Comparison of ENCODE assay signal across 21 cellular contexts in genomic region chr3:146524961-146525360, GRCh38. TPM values are rescaled to one million over a fixed set of nuclear protein-coding genes. Genes with fewer than 3 reads are reported as not detected.
DNase-seq lines count a peak whose midpoint lies in the region; ATAC-seq, FAIRE-seq and TF ChIP-seq lines count a peak whose summit lies in the region.
"Had no signal": no experiment of that assay in that cellular context is flagged by ENCODE, and none has a peak within 500 bp of the region (broad histone marks: within the 10 kb centered on the region; RNA-seq: fewer than 3 reads in every experiment).

No MANE protein-coding gene starts in this region.

- no peaks in the 10 kb centered on the region for H4K20me1 ChIP-seq in K562 (replicated peaks; ENCODE audit: control insufficient read depth, insufficient read depth, low read length)

- intact Hi-C loops in K562 (cut with micrococcal nuclease): no loop called here
- intact Hi-C loops in sciatic nerve (cut with DNase I): no loop called here
- intact Hi-C loops in lower leg skin (cut with DNase I; ENCODE audit: low total_unique reads): no loop called here
- intact Hi-C loops in aorta (cut with DNase I): no loop called here

- peaks cover 63% of the 10 kb centered on the region for H3K36me3 ChIP-seq in K562 (ENCODE audit: control insufficient read depth, insufficient read depth, low read length)
- peaks cover 0 to 3% of the 10 kb centered on the region in 2 donors for H3K36me3 ChIP-seq in aorta (ENCODE audit: control insufficient read depth in 1 of 2, insufficient read depth in 2 of 2, low read length in 1 of 2)
- H3K36me3 ChIP-seq: BE2C had no signal

- TF ChIP-seq CTCF in K562 (IDR thresholded peaks at IDR 0.05 in 2 of 3, conservative IDR thresholded peaks at IDR 0.05 in 1 of 3; ENCODE audit: insufficient read depth in 2 of 3, low read depth in 1 of 3, low read length in 3 of 3): no peak
- no peak for TF ChIP-seq CTCF in lower leg skin (IDR thresholded peaks at IDR 0.05)

- no peak for TF ChIP-seq EP300 in K562 (IDR thresholded peaks at IDR 0.05; ENCODE audit: low read length)

- H3K27me3 ChIP-seq in K562 (ENCODE audit: control insufficient read depth in 2 of 2, insufficient read depth in 2 of 2, low read length in 2 of 2) (no peaks in the 10 kb centered on the region), aorta (ENCODE audit: control insufficient read depth in 1 of 2, insufficient read depth in 2 of 2, low read length in 1 of 2) (no peaks in the 10 kb centered on the region)
- H3K27me3 ChIP-seq: BE2C, Peyer's patch had no signal

- no peak overlapping the region for H3K9ac ChIP-seq in K562 (ENCODE audit: insufficient read depth in 1 of 2, low read depth in 2 of 2, low read length in 2 of 2)

- peak; percentile 56 for DNase-seq in EH (ENCODE audit: low read depth)
- peak; percentile 41 for DNase-seq in HTR-8/SVneo (ENCODE audit: insufficient read length, low spot score)
- DNase-seq in K562 (ENCODE audit: extremely low read depth in 1 of 4, low spot score in 3 of 4): no peak
- DNase-seq in sciatic nerve (ENCODE audit: low spot score): no peak
- no peak for DNase-seq in lower leg skin (ENCODE audit: low spot score in 2 of 2)
- no peak for DNase-seq in aorta
- DNase-seq: BE2C; CD4-positive, CD25-positive, alpha-beta regulatory T cell; DMS79; Kasumi-1; NCI-H1417; NCI-H187 treated with DMSO at 0.1 percent for 48 hours; NCI-H510A; NK-92 treated with Interleukin-12 subunit alpha and Interleukin-12 subunit beta, amount 100 ng/mL, for 24 hours; Peyer's patch had no signal

- FAIRE-seq in HTR-8/SVneo (lab: Jason Lieb, UNC): no peak
- no peak for FAIRE-seq in K562 (lab: Jason Lieb, UNC)
- FAIRE-seq: GM12878, H1 had no signal

- H3K79me2 ChIP-seq in K562 (ENCODE audit: control insufficient read depth, insufficient read depth, low read length): no peaks in the 10 kb centered on the region; the same call in 2 of the 3 replicates

- no TSS peak for BruUV-seq in K562 (replicated peaks; lab: Mats Ljungman, UMichigan)

- in situ Hi-C loops in K562 (cut with MboI): no loop called here

- ATAC-seq in K562 (peak; percentile 47; the same call in 2 of the 3 replicates), sciatic nerve (peak; percentile 55), GM18517 (IDR thresholded peaks at IDR 0.05; ENCODE audit: unreplicated experiment) (no peak), aorta (ENCODE audit: low FRiP score) (no peak)
- ATAC-seq: GM12878 had no signal

- no peak overlapping the region for H2AFZ ChIP-seq in K562 (ENCODE audit: low read depth, low read length)

- H3K9me1 ChIP-seq in K562 (ENCODE audit: control insufficient read depth, insufficient read depth, low read length): no peaks in the 10 kb centered on the region

- H3K4me3 ChIP-seq in K562 (no peak overlapping the region), lower leg skin (ENCODE audit: low read depth, poor library complexity, severe bottlenecking) (no peak overlapping the region), aorta (ENCODE audit: low read length in 2 of 2) (no peak overlapping the region)
- H3K4me3 ChIP-seq: GM12878, Peyer's patch had no signal

- TF ChIP-seq RAD21 in K562 (CRISPR knock-in tag; conservative IDR thresholded peaks at IDR 0.05 in 1 of 2, IDR thresholded peaks at IDR 0.05 in 1 of 2): no peak

- no peaks in the 10 kb centered on the region; a peak in 1 of 5 replicates for H3K4me1 ChIP-seq in K562 (replicated peaks in 1 of 2; ENCODE audit: control insufficient read depth in 2 of 2, insufficient read depth in 2 of 2, low read length in 2 of 2)
- H3K4me1 ChIP-seq in aorta (ENCODE audit: control insufficient read depth in 1 of 2, insufficient read depth in 2 of 2, low read length in 2 of 2): no peaks in the 10 kb centered on the region
- H3K4me1 ChIP-seq: BE2C, Peyer's patch had no signal

- no peak overlapping the region for H3K4me2 ChIP-seq in K562 (ENCODE audit: insufficient read depth, low read length)

- CTCF ChIA-PET in K562 (lab: Yijun Ruan, JAX; ENCODE audit: low intra/inter-chr PET ratio): no interaction called here

- 92% methylated on average over 1 of the region's 2 CpGs for WGBS in K562 (ENCODE audit: insufficient coverage, low coverage, missing lambda C conversion rate)
- 61 to 74% methylated on average over 2 of the region's 2 CpGs for WGBS in lower leg skin, 2 donors
- 78 to 80% methylated on average over 2 of the region's 2 CpGs for WGBS in aorta, 2 donors

- POLR2A ChIA-PET in K562 (lab: Yijun Ruan, JAX): no interaction called here

- H3K27ac ChIP-seq in K562 (ENCODE audit: extremely low read depth, low read depth, low read length) (no peak overlapping the region), aorta (ENCODE audit: low read depth in 1 of 2, low read length in 2 of 2) (no peak overlapping the region)
- H3K27ac ChIP-seq: Peyer's patch had no signal

- no peaks in the 10 kb centered on the region for H3K9me3 ChIP-seq in K562 (replicated peaks; ENCODE audit: control insufficient read depth, insufficient read depth, low read depth, low read length)
- no peaks in the 10 kb centered on the region for H3K9me3 ChIP-seq in aorta (ENCODE audit: control insufficient read depth, low read length)
- H3K9me3 ChIP-seq: BE2C, Peyer's patch had no signal

- no peak for TF ChIP-seq POLR2A in K562 (conservative IDR thresholded peaks at IDR 0.05)
- TF ChIP-seq POLR2A in lower leg skin (IDR thresholded peaks at IDR 0.05): no peak

TF ChIP-seq in K562, 482 proteins besides CTCF, POLR2A, EP300 and RAD21 (continues in another document):
- TF ChIP-seq STAT6 (CRISPR knock-in tag; IDR thresholded peaks at IDR 0.05) (no peak), GTF2E2 (tag; IDR thresholded peaks at IDR 0.05) (no peak), CCNT2 (IDR thresholded peaks at IDR 0.05; ENCODE audit: borderline replicate concordance, extremely low read depth, insufficient read length, low read depth, low read length) (no peak), ZNF57 (CRISPR knock-in tag; IDR thresholded peaks at IDR 0.05) (no peak)

RNA-seq across cellular contexts. Expression of gene PLSCR1, which starts 19.4 kb away (rescaled TPM):
- 27.2 and 83.9 TPM in 2 replicates for total RNA-seq in K562 (2011; cell fraction: chromatin; rRNA removed; ENCODE audit: low replicate concordance)
- total RNA-seq in K562 (2011; cell fraction: nucleolus; rRNA removed): 20.2 and 23.2 TPM in 2 replicates
- total RNA-seq in K562 (2011; cell fraction: nucleoplasm; rRNA removed): 47.4 and 70.8 TPM in 2 replicates
- 51.1 and 53.9 TPM in 2 replicates for total RNA-seq in K562 (2014; rRNA removed)
- total RNA-seq in K562 (2014; rRNA removed; fragmentation: Illumina TruSeq; extraction: Trizol): 69.1 and 71.1 TPM in 2 replicates
- total RNA-seq in K562 (2015; rRNA removed; fragmentation: Illumina TruSeq; extraction: Trizol): 66.6 and 75.4 TPM in 2 replicates
- total RNA-seq in K562 (2021): 63.8 and 66.2 TPM in 2 replicates
- polyA plus RNA-seq in K562 (2011; rRNA removed): 33.5 and 40.6 TPM in 2 replicates
- polyA plus RNA-seq in K562 (2011; cell fraction: cytosol; rRNA removed): 33.1 and 40.0 TPM in 2 replicates
- 34.5 and 40.6 TPM in 2 replicates for polyA plus RNA-seq in K562 (2011; cell fraction: nucleus; rRNA removed)
- 49.9 and 96.5 TPM in 2 replicates for polyA plus RNA-seq in K562 (2012)
- 60.9 and 75.5 TPM in 2 replicates for polyA plus RNA-seq in K562 (2014; fragmentation: Illumina TruSeq; extraction: Trizol)
- polyA plus RNA-seq in K562 (2014; fragmentation: Nextera tagmentation; extraction: Ambion mirVana): 100 to 1,000 TPM; 115 to 122 TPM
- polyA plus RNA-seq in K562 (2014; rRNA removed): 65.0 and 68.3 TPM in 2 replicates
- 38.6 and 47.3 TPM in 2 replicates for polyA minus RNA-seq in K562 (2011; rRNA and poly(A)+ RNA removed)
- 15.8 and 24.2 TPM in 2 replicates for polyA minus RNA-seq in K562 (2011; cell fraction: cytosol; rRNA and poly(A)+ RNA removed)
- 58.2 and 86.4 TPM in 2 replicates for polyA minus RNA-seq in K562 (2011; cell fraction: nucleus; rRNA and poly(A)+ RNA removed)
- total RNA-seq in sciatic nerve: 182 TPM
- total RNA-seq in lower leg skin: 10 to 100 TPM; 23.8 to 34.4 (median 26.4) TPM
- 100 to 1,000 TPM; 149 to 193 TPM for total RNA-seq in aorta
- 10 to 100 TPM; 52.3 to 68.5 TPM for polyA plus RNA-seq in aorta

RNA-seq across cellular contexts. Expression of gene PLSCR2, which starts 55.6 kb away (rescaled TPM):
- not detected in 2 replicates for total RNA-seq in K562 (2011; cell fraction: chromatin; rRNA removed; ENCODE audit: low replicate concordance)
- 1.2 TPM in 1 of 2 replicates, not detected in the other for total RNA-seq in K562 (2011; cell fraction: nucleolus; rRNA removed)
- not detected in 2 replicates for total RNA-seq in K562 (2011; cell fraction: nucleoplasm; rRNA removed)
- not detected in 2 replicates for total RNA-seq in K562 (2014; rRNA removed)
- 0.25 and 0.26 TPM in 2 replicates for total RNA-seq in K562 (2014; rRNA removed; fragmentation: Illumina TruSeq; extraction: Trizol)
- 0.25 and 0.30 TPM in 2 replicates for total RNA-seq in K562 (2015; rRNA removed; fragmentation: Illumina TruSeq; extraction: Trizol)
- 0.18 and 0.40 TPM in 2 replicates for total RNA-seq in K562 (2021)
- not detected in 2 replicates for polyA plus RNA-seq in K562 (2011; rRNA removed)
- polyA plus RNA-seq in K562 (2011; cell fraction: cytosol; rRNA removed): 0.06 TPM in 1 of 2 replicates, not detected in the other
- 0.31 TPM in 1 of 2 replicates, not detected in the other for polyA plus RNA-seq in K562 (2011; cell fraction: nucleus; rRNA removed)
- polyA plus RNA-seq in K562 (2012): 0.22 TPM in 1 of 2 replicates, not detected in the other
- not detected in 2 replicates for polyA plus RNA-seq in K562 (2014; fragmentation: Illumina TruSeq; extraction: Trizol)
- under 1 TPM; 0.07 to 0.49 TPM for polyA plus RNA-seq in K562 (2014; fragmentation: Nextera tagmentation; extraction: Ambion mirVana)
- polyA plus RNA-seq in K562 (2014; rRNA removed): not detected in 2 replicates
- polyA minus RNA-seq in K562 (2011; rRNA and poly(A)+ RNA removed): not detected in 2 replicates
- polyA minus RNA-seq in K562 (2011; cell fraction: cytosol; rRNA and poly(A)+ RNA removed): not detected in 2 replicates
- polyA minus RNA-seq in K562 (2011; cell fraction: nucleus; rRNA and poly(A)+ RNA removed): not detected in 2 replicates
- total RNA-seq in sciatic nerve: 0.71 TPM
- not detected for total RNA-seq in lower leg skin
- 1 to 10 TPM; 1.0 to 1.4 TPM for total RNA-seq in aorta
- polyA plus RNA-seq in aorta: not detected
- total RNA-seq: A673; CD4-positive, CD25-positive, alpha-beta regulatory T cell; GM12878; H1; MCF 10A; Peyer's patch; SK-MEL-5 had no signal
- polyA plus RNA-seq: GM12878, H1 had no signal

Comparison
In these comparisons a context has a peak if more than half of its experiments do, and no peak if none do; other contexts are left out.
1. DNase-seq: peak in EH (single experiment) and HTR-8/SVneo (single experiment); none in K562 (0 of 4), sciatic nerve (single experiment), lower leg skin (0 of 2) and aorta (0 of 2).
2. ATAC-seq: peak in K562 (single experiment) and sciatic nerve (single experiment); none in GM18517 (single experiment) and aorta (single experiment).